ENCODE assay signal across 8 cellular contexts in genomic region chr3:4720316-4721075, GRCh38.
DNase-seq lines count a peak whose midpoint lies in the region; ATAC-seq and TF ChIP-seq lines count a peak whose summit lies in the region.

No MANE protein-coding gene starts in this region.

- H3K36me3 ChIP-seq in BJ (ENCODE audit: control insufficient read depth, insufficient read depth, low read length), result no peaks in the 10 kb centered on the region
- H3K36me3 ChIP-seq in H7 (replicated peaks; ENCODE audit: control insufficient read depth, insufficient read depth, low read length), result no peaks in the 10 kb centered on the region

- TF ChIP-seq CTCF in BJ (IDR thresholded peaks at IDR 0.05; ENCODE audit: insufficient read depth, low read depth, low read length), result peak; percentile 27

- DNase-seq in BJ (ENCODE audit: low read depth) (no peak), H7 (peak; percentile 61), SW480 (ENCODE audit: low spot score) (peak; percentile 53), erythroblast (lab: John Stamatoyannopoulos, UW) (peak; percentile 9 to 13), myocyte (ENCODE audit: low read depth) (peak; percentile 75), DMS153 (lab: John Stamatoyannopoulos, UW) (no peak)
- no peak for DNase-seq in stimulated activated CD4-positive, alpha-beta T cell treated with anti-CD3 and anti-CD28 coated beads, Interleukin-2, amount 100 ng/mL, for 24 hours

- no peak for ATAC-seq in HG02981 (IDR thresholded peaks at IDR 0.05; ENCODE audit: unreplicated experiment)

- H3K27me3 ChIP-seq in BJ (ENCODE audit: control insufficient read depth, insufficient read depth, low read length) (no peaks in the 10 kb centered on the region), H7 (ENCODE audit: control insufficient read depth, insufficient read depth, low read length) (no peaks in the 10 kb centered on the region)

- TF ChIP-seq POLR2A in erythroblast (IDR thresholded peaks at IDR 0.05; ENCODE audit: low read length), result no peak

- POLR2A ChIA-PET in BJ (lab: Charles Lee), result no interaction called here

- CTCF ChIA-PET in BJ (lab: Yijun Ruan, JAX), result interaction anchor here (0.6 to 2.7 kb wide), 18 partner anchors 9 to 339 kb away, joined by 3 to 14 read pairs (median 4); no protein-coding TSS in a partner anchor

- H3K4me3 ChIP-seq in BJ (ENCODE audit: low read depth, low read length), result no peak overlapping the region
- no peak overlapping the region for H3K4me3 ChIP-seq in H7 (ENCODE audit: insufficient read depth, low read depth, low read length)

Comparison
In these comparisons a context has a peak if more than half of its experiments do, and no peak if none do; other contexts are left out.
1. DNase-seq: peak in H7 (single experiment), SW480 (single experiment), erythroblast (2 of 2) and myocyte (single experiment); none in BJ (single experiment), stimulated activated CD4-positive, alpha-beta T cell treated with anti-CD3 and anti-CD28 coated beads, Interleukin-2, amount 100 ng/mL, for 24 hours (0 of 2) and DMS153 (single experiment).